ENCODE assay signal across 11 cellular contexts in the genomic region with DNA sequence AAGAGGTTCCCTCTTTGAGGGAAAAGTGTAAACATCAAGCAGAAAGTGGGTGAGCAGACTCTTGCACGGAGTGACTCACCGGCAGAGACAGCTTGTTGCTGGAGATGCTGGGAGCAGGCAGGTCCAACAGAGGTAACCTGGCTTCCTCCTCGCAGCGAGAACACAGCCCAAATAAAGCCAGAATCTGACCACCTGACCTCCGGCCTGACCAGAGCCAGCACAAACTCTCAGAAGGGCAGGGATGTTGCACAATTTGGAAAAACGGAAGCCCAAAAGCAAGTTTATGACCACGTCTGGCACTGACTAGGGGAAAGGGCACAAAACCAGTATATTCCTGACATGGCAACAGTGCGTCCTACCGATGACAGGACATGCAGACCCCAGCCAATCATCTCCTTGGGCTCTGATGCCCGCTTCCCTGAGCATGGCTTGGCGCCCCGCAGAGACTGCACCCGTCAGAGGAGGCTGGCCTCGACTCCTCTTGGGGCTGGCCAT. TPM values are rescaled to one million over a fixed set of nuclear protein-coding genes. Genes with fewer than 3 reads are reported as not detected.
DNase-seq lines count a peak whose midpoint lies in the region; ATAC-seq lines count a peak whose summit lies in the region.
"Had no signal": no experiment of that assay in that cellular context is flagged by ENCODE, and none has a peak within 500 bp of the region (broad histone marks: within the 10 kb centered on the region; RNA-seq: fewer than 3 reads in every experiment).

No MANE protein-coding gene starts in this region.

- peak overlapping the region in 1 of 2 donors; percentile 42 for H3K9ac ChIP-seq in stomach smooth muscle (ENCODE audit: low read length in 2 of 2)

- peak overlapping the region in 1 of 2 donors; percentile 35 for H3K4me3 ChIP-seq in stomach smooth muscle (ENCODE audit: low read length in 2 of 2)
- H3K4me3 ChIP-seq: transverse colon had no signal

- peaks cover 33% of the 10 kb centered on the region for H3K4me1 ChIP-seq in stomach smooth muscle (ENCODE audit: control insufficient read depth, insufficient read depth, low read length)

- DNase-seq in HT-29 (ENCODE audit: low spot score) (peak; percentile 52), hepatic stellate cell (ENCODE audit: low spot score) (peak; percentile 21), GF-D8 (lab: John Stamatoyannopoulos, UW) (no peak)
- no peak for DNase-seq in activated effector memory CD4-positive, alpha-beta T cell treated with anti-CD3 and anti-CD28 coated beads, Interleukin-2, amount 50 U/mL, for 16 hours
- DNase-seq: activated T-cell treated with anti-CD3 and anti-CD28 coated beads, Interleukin-2, amount 50 U/mL, for 24 hours; NCI-H146; transverse colon had no signal

- H3K36me3 ChIP-seq in stomach smooth muscle (ENCODE audit: control insufficient read depth in 2 of 2, insufficient read depth in 2 of 2, low read length in 2 of 2): no peaks in the 10 kb centered on the region
- H3K36me3 ChIP-seq: transverse colon had no signal

- H3K9me3 ChIP-seq in stomach smooth muscle (ENCODE audit: control insufficient read depth in 2 of 2, low read length in 2 of 2): no peaks in the 10 kb centered on the region
- H3K9me3 ChIP-seq: transverse colon had no signal

- H3K27me3 ChIP-seq in stomach smooth muscle (ENCODE audit: control insufficient read depth in 1 of 2, insufficient read depth in 2 of 2, low read length in 2 of 2): no peaks in the 10 kb centered on the region
- H3K27me3 ChIP-seq: transverse colon had no signal

- ATAC-seq in GM21381 (IDR thresholded peaks at IDR 0.05; ENCODE audit: unreplicated experiment) (no peak), GM18868 (IDR thresholded peaks at IDR 0.05; ENCODE audit: unreplicated experiment) (no peak)

- H3K27ac ChIP-seq in angular gyrus (ENCODE audit: low read depth, low read length) (peak overlapping the region; percentile 13), stomach smooth muscle (ENCODE audit: low read length) (peak overlapping the region; percentile 61)

RNA-seq across cellular contexts. Expression of gene SMCO4, which starts 5.4 kb away (rescaled TPM):
- 24.6 and 36.4 TPM in 2 replicates for total RNA-seq in HT-29 (2014; rRNA removed; shearing (Covaris generic))

Comparison
In these comparisons a context has a peak if more than half of its experiments do, and no peak if none do; other contexts are left out.
1. DNase-seq: peak in HT-29 (single experiment) and hepatic stellate cell (single experiment); none in activated effector memory CD4-positive, alpha-beta T cell treated with anti-CD3 and anti-CD28 coated beads, Interleukin-2, amount 50 U/mL, for 16 hours (single experiment) and GF-D8 (single experiment).